ENCODE assay signal across 28 cellular contexts in the genomic region with DNA sequence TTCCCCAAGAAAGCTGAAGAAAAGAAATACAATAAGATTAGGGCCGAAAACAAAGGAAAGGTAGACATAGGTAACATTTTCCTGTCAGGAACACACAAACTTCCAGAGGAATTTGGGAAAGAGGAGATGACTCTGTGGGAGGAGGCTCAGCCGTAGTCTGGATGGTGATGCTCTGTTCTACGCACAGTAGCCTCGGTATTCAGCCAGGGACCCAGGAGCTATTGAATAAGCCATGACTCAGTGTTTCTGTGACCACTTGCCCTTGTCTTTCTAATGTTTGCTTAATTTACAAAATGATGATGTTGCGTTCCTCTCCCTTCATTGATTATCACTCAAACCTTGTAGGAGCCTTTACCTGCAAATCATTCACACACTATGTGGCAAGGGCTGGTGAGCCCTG.
A peak's percentile ranks its signal among the peaks of the same experiment; 100 is the strongest.
DNase-seq lines count a peak whose midpoint lies in the region; ATAC-seq, FAIRE-seq and TF ChIP-seq lines count a peak whose summit lies in the region.
"Had no signal": no experiment of that assay in that cellular context is flagged by ENCODE, and none has a peak within 500 bp of the region (broad histone marks: within the 10 kb centered on the region; RNA-seq: fewer than 3 reads in every experiment).

No MANE protein-coding gene starts in this region.

- 72% methylated on average over 5 of the region's 5 CpGs for WGBS in HUES64
- 77 to 85% methylated on average over 5 of the region's 5 CpGs for WGBS in tibial nerve, 2 donors

- peak; percentile 36 for FAIRE-seq in bronchial epithelial cell (lab: Jason Lieb, UNC)
- FAIRE-seq: colon, GM12878, TTC549 had no signal

- H3K27ac ChIP-seq in HUES64 (ENCODE audit: low read depth, low read length) (0 out of 2 replicates have a peak overlapping the region, but pooled peaks have one; percentile 6), iPS-20b (ENCODE audit: low read length) (peak overlapping the region; percentile 43), tibial nerve (peak overlapping the region in 3 of 4 donors; percentile 33 to 94 (median 86))
- H3K27ac ChIP-seq: C4-2B, Peyer's patch, testis, uterus had no signal

- peaks cover 42% of the 10 kb centered on the region for H3K4me1 ChIP-seq in HUES64 (ENCODE audit: insufficient read depth, low read length)
- H3K4me1 ChIP-seq in iPS-20b (ENCODE audit: insufficient read depth, low read length), result peaks cover 49% of the 10 kb centered on the region
- peaks cover 0 to 52% (median 23%) of the 10 kb centered on the region in 4 donors for H3K4me1 ChIP-seq in tibial nerve
- H3K4me1 ChIP-seq: HAP-1, Peyer's patch, testis, uterus had no signal

- no peaks in the 10 kb centered on the region for H3K36me3 ChIP-seq in HUES64 (ENCODE audit: insufficient read depth, low read length)
- H3K36me3 ChIP-seq in bronchial epithelial cell (ENCODE audit: control insufficient read depth, insufficient read depth, low read length), result no peaks in the 10 kb centered on the region
- no peaks in the 10 kb centered on the region for H3K36me3 ChIP-seq in iPS-20b (ENCODE audit: insufficient read depth, low read depth, low read length)
- H3K36me3 ChIP-seq in tibial nerve, result no peaks in the 10 kb centered on the region
- no peaks in the 10 kb centered on the region for H3K36me3 ChIP-seq in MG63
- H3K36me3 ChIP-seq: HAP-1, Peyer's patch, uterus had no signal

- TF ChIP-seq POLR2A in tibial nerve (IDR thresholded peaks at IDR 0.05), result no peak

- H3K27me3 ChIP-seq in HUES64 (ENCODE audit: insufficient read depth, low read length) (no peaks in the 10 kb centered on the region), bronchial epithelial cell (ENCODE audit: control insufficient read depth, insufficient read depth, low read length) (no peaks in the 10 kb centered on the region), iPS-20b (ENCODE audit: insufficient read depth, low read length) (no peaks in the 10 kb centered on the region), tibial nerve (no peaks in the 10 kb centered on the region), MG63 (no peaks in the 10 kb centered on the region)
- H3K27me3 ChIP-seq: Peyer's patch, testis, uterus had no signal

- H3K4me3 ChIP-seq in HUES64 (ENCODE audit: low read length) (no peak overlapping the region), bronchial epithelial cell (ENCODE audit: low read depth, low read length) (no peak overlapping the region), iPS-20b (ENCODE audit: low read length) (no peak overlapping the region), tibial nerve (no peak overlapping the region), MG63 (no peak overlapping the region)
- H3K4me3 ChIP-seq: GM12878, HAP-1, Peyer's patch, testis, uterus had no signal

- H3K9me3 ChIP-seq in HUES64 (ENCODE audit: insufficient read depth, low read depth, low read length), result no peaks in the 10 kb centered on the region
- no peaks in the 10 kb centered on the region for H3K9me3 ChIP-seq in iPS-20b (ENCODE audit: insufficient read depth, low read depth, low read length)
- H3K9me3 ChIP-seq in tibial nerve, result no peaks in the 10 kb centered on the region
- H3K9me3 ChIP-seq in MG63, result no peaks in the 10 kb centered on the region
- H3K9me3 ChIP-seq: HAP-1, Peyer's patch, testis, uterus had no signal

- no peak for ATAC-seq in HG03196 (IDR thresholded peaks at IDR 0.05; ENCODE audit: unreplicated experiment)
- no peak for ATAC-seq in SK-N-SH treated with all-trans-retinoic acid at 6 μM for 48 hours
- ATAC-seq: activated naive CD8-positive, alpha-beta T cell treated with anti-CD3 and anti-CD28 coated beads, Interleukin-2, amount 50 U/mL, for 24 hours; GM12878; naive thymus-derived CD4-positive, alpha-beta T cell had no signal

- DNase-seq in bronchial epithelial cell (ENCODE audit: low read depth) (peak; percentile 66), tibial nerve (ENCODE audit: low spot score in 2 of 2) (no peak), MG63 (no peak)
- DNase-seq: activated gamma-delta T cell; activated naive CD8-positive, alpha-beta T cell treated with anti-CD3 and anti-CD28 coated beads, Interleukin-2, amount 50 U/mL, for 24 hours; DND-41; head of caudate nucleus; naive thymus-derived CD4-positive, alpha-beta T cell; NCI-H187; NCI-H524 treated with DMSO at 0.1 percent for 48 hours; NK-92 treated with Interleukin-12 subunit alpha and Interleukin-12 subunit beta, amount 100 ng/mL, for 24 hours; occipital lobe; Peyer's patch; right cardiac atrium; stimulated activated CD4-positive, alpha-beta T cell treated with anti-CD3 and anti-CD28 coated beads, Interleukin-12 subunit alpha, Interleukin-12 subunit beta, amount 100 ng/mL, for 4 hours; stimulated activated CD4-positive, alpha-beta T cell treated with anti-CD3 and anti-CD28 coated beads, Interleukin-4, amount 100 ng/mL, for 4 hours; stimulated activated naive CD4-positive, alpha-beta T cell; testis; uterus had no signal

- no peak for TF ChIP-seq CTCF in bronchial epithelial cell (IDR thresholded peaks at IDR 0.05; ENCODE audit: insufficient read depth, low read length, severe bottlenecking)
- TF ChIP-seq CTCF in tibial nerve (IDR thresholded peaks at IDR 0.05), result no peak

- TF ChIP-seq EP300 in tibial nerve (IDR thresholded peaks at IDR 0.05), result no peak

- no peak overlapping the region for H3K9ac ChIP-seq in HUES64 (ENCODE audit: low read depth, low read length)
- H3K9ac ChIP-seq in iPS-20b (ENCODE audit: low read depth, low read length), result no peak overlapping the region

TF ChIP-seq in SK-N-SH treated with all-trans-retinoic acid at 6 μM for 48 hours, 23 proteins besides CTCF, POLR2A, EP300 and RAD21:
- TF ChIP-seq TCF4 (CRISPR knock-in tag; IDR thresholded peaks at IDR 0.05; ENCODE audit: borderline replicate concordance), result no peak
- no peak for TF ChIP-seq RARB (CRISPR knock-in tag; IDR thresholded peaks at IDR 0.05)
- no peak for TF ChIP-seq ZFP30 (CRISPR knock-in tag; IDR thresholded peaks at IDR 0.05)
- TF ChIP-seq SNAI2 (CRISPR knock-in tag; IDR thresholded peaks at IDR 0.05), result no peak
- TF ChIP-seq ZC3H10 (CRISPR knock-in tag; IDR thresholded peaks at IDR 0.05), result no peak
- no peak for TF ChIP-seq ZNF70 (CRISPR knock-in tag; IDR thresholded peaks at IDR 0.05)
- no peak for TF ChIP-seq ZNF565 (CRISPR knock-in tag; conservative IDR thresholded peaks at IDR 0.05; ENCODE audit: low read depth)
- TF ChIP-seq, protein P1, sequence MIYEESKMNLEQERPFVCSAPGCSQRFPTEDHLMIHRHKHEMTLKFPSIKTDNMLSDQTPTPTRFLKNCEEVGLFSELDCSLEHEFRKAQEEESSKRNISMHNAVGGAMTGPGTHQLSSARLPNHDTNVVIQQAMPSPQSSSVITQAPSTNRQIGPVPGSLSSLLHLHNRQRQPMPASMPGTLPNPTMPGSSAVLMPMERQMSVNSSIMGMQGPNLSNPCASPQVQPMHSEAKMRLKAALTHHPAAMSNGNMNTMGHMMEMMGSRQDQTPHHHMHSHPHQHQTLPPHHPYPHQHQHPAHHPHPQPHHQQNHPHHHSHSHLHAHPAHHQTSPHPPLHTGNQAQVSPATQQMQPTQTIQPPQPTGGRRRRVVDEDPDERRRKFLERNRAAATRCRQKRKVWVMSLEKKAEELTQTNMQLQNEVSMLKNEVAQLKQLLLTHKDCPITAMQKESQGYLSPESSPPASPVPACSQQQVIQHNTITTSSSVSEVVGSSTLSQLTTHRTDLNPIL (CRISPR knock-in tag; IDR thresholded peaks at IDR 0.05; ENCODE audit: low read depth), result no peak
- no peak for TF ChIP-seq ARNTL (CRISPR knock-in tag; IDR thresholded peaks at IDR 0.05; ENCODE audit: borderline replicate concordance, low read depth)

Comparison
In these comparisons a context has a peak if more than half of its experiments do, and no peak if none do; other contexts are left out.
1. H3K27ac ChIP-seq: peak in every context shown above with its lines; median percentile 86 in tibial nerve; 43 in iPS-20b; 6 in HUES64.